Comparison of ENCODE assay signal across 1 cellular context in genomic region chr15:58307313-58307961, GRCh38.
TF ChIP-seq lines count a peak whose summit lies in the region.

No MANE protein-coding gene starts in this region.

TF ChIP-seq in GM23338, 12 proteins besides CTCF, POLR2A, EP300 and RAD21 (continued from another document):
- TF ChIP-seq, protein P1, sequence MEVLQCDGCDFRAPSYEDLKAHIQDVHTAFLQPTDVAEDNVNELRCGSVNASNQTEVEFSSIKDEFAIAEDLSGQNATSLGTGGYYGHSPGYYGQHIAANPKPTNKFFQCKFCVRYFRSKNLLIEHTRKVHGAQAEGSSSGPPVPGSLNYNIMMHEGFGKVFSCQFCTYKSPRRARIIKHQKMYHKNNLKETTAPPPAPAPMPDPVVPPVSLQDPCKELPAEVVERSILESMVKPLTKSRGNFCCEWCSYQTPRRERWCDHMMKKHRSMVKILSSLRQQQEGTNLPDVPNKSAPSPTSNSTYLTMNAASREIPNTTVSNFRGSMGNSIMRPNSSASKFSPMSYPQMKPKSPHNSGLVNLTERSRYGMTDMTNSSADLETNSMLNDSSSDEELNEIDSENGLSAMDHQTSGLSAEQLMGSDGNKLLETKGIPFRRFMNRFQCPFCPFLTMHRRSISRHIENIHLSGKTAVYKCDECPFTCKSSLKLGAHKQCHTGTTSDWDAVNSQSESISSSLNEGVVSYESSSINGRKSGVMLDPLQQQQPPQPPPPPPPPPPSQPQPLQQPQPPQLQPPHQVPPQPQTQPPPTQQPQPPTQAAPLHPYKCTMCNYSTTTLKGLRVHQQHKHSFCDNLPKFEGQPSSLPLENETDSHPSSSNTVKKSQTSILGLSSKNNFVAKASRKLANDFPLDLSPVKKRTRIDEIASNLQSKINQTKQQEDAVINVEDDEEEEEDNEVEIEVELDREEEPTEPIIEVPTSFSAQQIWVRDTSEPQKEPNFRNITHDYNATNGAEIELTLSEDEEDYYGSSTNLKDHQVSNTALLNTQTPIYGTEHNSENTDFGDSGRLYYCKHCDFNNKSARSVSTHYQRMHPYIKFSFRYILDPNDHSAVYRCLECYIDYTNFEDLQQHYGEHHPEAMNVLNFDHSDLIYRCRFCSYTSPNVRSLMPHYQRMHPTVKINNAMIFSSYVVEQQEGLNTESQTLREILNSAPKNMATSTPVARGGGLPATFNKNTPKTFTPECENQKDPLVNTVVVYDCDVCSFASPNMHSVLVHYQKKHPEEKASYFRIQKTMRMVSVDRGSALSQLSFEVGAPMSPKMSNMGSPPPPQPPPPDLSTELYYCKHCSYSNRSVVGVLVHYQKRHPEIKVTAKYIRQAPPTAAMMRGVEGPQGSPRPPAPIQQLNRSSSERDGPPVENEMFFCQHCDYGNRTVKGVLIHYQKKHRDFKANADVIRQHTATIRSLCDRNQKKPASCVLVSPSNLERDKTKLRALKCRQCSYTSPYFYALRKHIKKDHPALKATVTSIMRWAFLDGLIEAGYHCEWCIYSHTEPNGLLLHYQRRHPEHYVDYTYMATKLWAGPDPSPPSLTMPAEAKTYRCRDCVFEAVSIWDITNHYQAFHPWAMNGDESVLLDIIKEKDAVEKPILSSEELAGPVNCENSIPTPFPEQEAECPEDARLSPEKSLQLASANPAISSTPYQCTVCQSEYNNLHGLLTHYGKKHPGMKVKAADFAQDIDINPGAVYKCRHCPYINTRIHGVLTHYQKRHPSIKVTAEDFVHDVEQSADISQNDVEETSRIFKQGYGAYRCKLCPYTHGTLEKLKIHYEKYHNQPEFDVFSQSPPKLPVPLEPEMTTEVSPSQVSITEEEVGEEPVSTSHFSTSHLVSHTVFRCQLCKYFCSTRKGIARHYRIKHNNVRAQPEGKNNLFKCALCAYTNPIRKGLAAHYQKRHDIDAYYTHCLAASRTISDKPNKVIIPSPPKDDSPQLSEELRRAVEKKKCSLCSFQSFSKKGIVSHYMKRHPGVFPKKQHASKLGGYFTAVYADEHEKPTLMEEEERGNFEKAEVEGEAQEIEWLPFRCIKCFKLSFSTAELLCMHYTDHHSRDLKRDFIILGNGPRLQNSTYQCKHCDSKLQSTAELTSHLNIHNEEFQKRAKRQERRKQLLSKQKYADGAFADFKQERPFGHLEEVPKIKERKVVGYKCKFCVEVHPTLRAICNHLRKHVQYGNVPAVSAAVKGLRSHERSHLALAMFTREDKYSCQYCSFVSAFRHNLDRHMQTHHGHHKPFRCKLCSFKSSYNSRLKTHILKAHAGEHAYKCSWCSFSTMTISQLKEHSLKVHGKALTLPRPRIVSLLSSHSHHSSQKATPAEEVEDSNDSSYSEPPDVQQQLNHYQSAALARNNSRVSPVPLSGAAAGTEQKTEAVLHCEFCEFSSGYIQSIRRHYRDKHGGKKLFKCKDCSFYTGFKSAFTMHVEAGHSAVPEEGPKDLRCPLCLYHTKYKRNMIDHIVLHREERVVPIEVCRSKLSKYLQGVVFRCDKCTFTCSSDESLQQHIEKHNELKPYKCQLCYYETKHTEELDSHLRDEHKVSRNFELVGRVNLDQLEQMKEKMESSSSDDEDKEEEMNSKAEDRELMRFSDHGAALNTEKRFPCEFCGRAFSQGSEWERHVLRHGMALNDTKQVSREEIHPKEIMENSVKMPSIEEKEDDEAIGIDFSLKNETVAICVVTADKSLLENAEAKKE (CRISPR knock-in tag; IDR thresholded peaks at IDR 0.05), result no peak
- no peak for TF ChIP-seq NANOG (IDR thresholded peaks at IDR 0.05; ENCODE audit: borderline replicate concordance)
- no peak for TF ChIP-seq JUNB (IDR thresholded peaks at IDR 0.05; ENCODE audit: unreplicated experiment)
- no peak for TF ChIP-seq ZNF331 (CRISPR knock-in tag; IDR thresholded peaks at IDR 0.05; ENCODE audit: low read depth)
- TF ChIP-seq STAT1 (IDR thresholded peaks at IDR 0.05; ENCODE audit: unreplicated experiment), result no peak
- no peak for TF ChIP-seq CREB1 (CRISPR knock-in tag; IDR thresholded peaks at IDR 0.05; ENCODE audit: low read depth)
- no peak for TF ChIP-seq EZH2 (IDR thresholded peaks at IDR 0.05; ENCODE audit: low read depth, unreplicated experiment)
- no peak for TF ChIP-seq EZH2phosphoT487 (IDR thresholded peaks at IDR 0.05; ENCODE audit: unreplicated experiment)
TF ChIP-seq in GM23338: peak in this region for 0.
